Comparison of ENCODE assay signal across 21 cellular contexts in the genomic region with DNA sequence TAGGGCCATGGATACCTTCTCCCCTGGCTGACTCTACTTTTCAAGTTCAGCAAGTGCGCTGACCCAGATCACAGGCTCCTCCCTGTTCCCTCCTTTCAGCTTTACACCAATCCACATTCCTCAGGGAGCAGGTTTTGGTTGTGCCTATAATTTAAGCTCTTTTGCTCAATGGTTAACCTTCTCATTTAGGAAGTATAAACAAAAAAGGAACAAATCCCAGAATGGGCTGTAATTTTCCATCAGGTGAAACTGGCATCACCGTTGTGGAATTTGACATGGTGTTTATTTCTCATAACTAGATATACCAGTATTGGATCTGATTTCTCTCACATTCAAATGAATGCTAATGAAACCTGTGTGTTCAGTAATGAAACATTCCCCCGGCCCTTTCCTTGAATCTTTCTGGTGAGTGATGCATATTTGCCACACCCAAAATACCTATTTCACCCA. TPM values are rescaled to one million over a fixed set of nuclear protein-coding genes. Genes with fewer than 3 reads are reported as not detected.
DNase-seq lines count a peak whose midpoint lies in the region; ATAC-seq and TF ChIP-seq lines count a peak whose summit lies in the region.
"Had no signal": no experiment of that assay in that cellular context is flagged by ENCODE, and none has a peak within 500 bp of the region (broad histone marks: within the 10 kb centered on the region; RNA-seq: fewer than 3 reads in every experiment).

No MANE protein-coding gene starts in this region.

- H3K36me3 Mint-ChIP-seq in Caco-2 (ENCODE audit: insufficient read depth, unreplicated experiment) = no peaks in the 10 kb centered on the region
- no peaks in the 10 kb centered on the region for H3K36me3 Mint-ChIP-seq in mesothelial cell of epicardium
- peaks cover 14% of the 10 kb centered on the region for H3K36me3 Mint-ChIP-seq in activated naive CD4-positive, alpha-beta T cell treated with anti-CD3 and anti-CD28 coated beads, Interleukin-2, amount 10 ng/mL, durations not matched to agents 7 days and 5 days
- H3K36me3 Mint-ChIP-seq in activated CD8-positive, alpha-beta T cell treated with anti-CD3 and anti-CD28 coated beads for 36 hours (ENCODE audit: low read depth) = peaks cover 6% of the 10 kb centered on the region

- peaks cover 11% of the 10 kb centered on the region for H3K4me1 ChIP-seq in Caco-2
- peaks cover 36% of the 10 kb centered on the region for H3K4me1 ChIP-seq in PC-9 (replicated peaks; ENCODE audit: insufficient read depth)
- H3K4me1 ChIP-seq: Peyer's patch had no signal

- CTCF ChIA-PET in Caco-2 (lab: Charles Lee) (no interaction called here), PC-9 (lab: Charles Lee) (no interaction called here)
- CTCF ChIA-PET in activated naive CD4-positive, alpha-beta T cell treated with anti-CD3 and anti-CD28 coated beads, Interleukin-2, amount 10 ng/mL, durations not matched to agents 7 days and 5 days (lab: Charles Lee) = no interaction called here
- CTCF ChIA-PET in activated CD8-positive, alpha-beta T cell treated with anti-CD3 and anti-CD28 coated beads for 36 hours (lab: Charles Lee) = interaction anchor here (1.8 kb wide), 1 partner anchor 10 kb away, joined by 4 read pairs; no protein-coding TSS in a partner anchor

- no peaks in the 10 kb centered on the region for H3K9me3 ChIP-seq in Caco-2
- H3K9me3 ChIP-seq in PC-9 (ENCODE audit: insufficient read depth, low read depth) = no peaks in the 10 kb centered on the region
- H3K9me3 ChIP-seq: ovary, Peyer's patch had no signal

- H3K79me2 ChIP-seq in PC-9 (ENCODE audit: low read depth) = peaks cover 81% of the 10 kb centered on the region

- H3K4me2 ChIP-seq in PC-9 = peak overlapping the region; percentile 52

- H3F3A ChIP-seq in PC-9 (ENCODE audit: insufficient read depth, low read depth) = peaks cover 28% of the 10 kb centered on the region

- no peak for ATAC-seq in stimulated activated naive CD8-positive, alpha-beta T cell treated with anti-CD3 and anti-CD28 coated beads, Interleukin-15, amount 100 ng/mL, for 72 hours
- ATAC-seq in activated CD8-positive, alpha-beta T cell treated with anti-CD3 and anti-CD28 coated beads for 36 hours = no peak
- ATAC-seq: GM12878; stimulated activated naive B cell treated with anti-CD40 and anti-IgM and Interleukin-4, amounts not matched to agents 10 μg/mL and 1 μg/mL and 100 μg/mL, for 72 hours had no signal

- intact Hi-C loops in Caco-2 (cut with micrococcal nuclease; ENCODE audit: unreplicated experiment) = no loop called here
- intact Hi-C loops in PC-9 (cut with micrococcal nuclease; ENCODE audit: unreplicated experiment) = loop anchor here (1.0 kb wide), 1 partner anchor 11 kb away; no protein-coding TSS in a partner anchor
- intact Hi-C loops in activated CD8-positive, alpha-beta T cell treated with anti-CD3 and anti-CD28 coated beads for 36 hours (cut with micrococcal nuclease) = no loop called here

- H3K4me3 Mint-ChIP-seq in Caco-2 (ENCODE audit: unreplicated experiment) (no peak overlapping the region), mesothelial cell of epicardium (no peak overlapping the region)
- no peak overlapping the region for H3K4me3 Mint-ChIP-seq in stimulated activated naive CD8-positive, alpha-beta T cell treated with anti-CD3 and anti-CD28 coated beads, Interleukin-15, amount 100 ng/mL, for 72 hours
- no peak overlapping the region for H3K4me3 Mint-ChIP-seq in activated naive CD4-positive, alpha-beta T cell treated with anti-CD3 and anti-CD28 coated beads, Interleukin-2, amount 10 ng/mL, durations not matched to agents 7 days and 5 days
- H3K4me3 Mint-ChIP-seq in activated CD8-positive, alpha-beta T cell treated with anti-CD3 and anti-CD28 coated beads for 36 hours = no peak overlapping the region
- H3K4me3 Mint-ChIP-seq: stimulated activated naive B cell treated with anti-CD40 and anti-IgM and Interleukin-4, amounts not matched to agents 10 μg/mL and 1 μg/mL and 100 μg/mL, for 72 hours had no signal

- H3K9me2 ChIP-seq in PC-9 (ENCODE audit: insufficient read depth) = peaks cover 4% of the 10 kb centered on the region; the same call in 1 of the 2 replicates

- peak overlapping the region; percentile 88 for H3K27ac ChIP-seq in PC-9
- H3K27ac ChIP-seq in epithelial cell of prostate = peak overlapping the region; percentile 94
- H3K27ac ChIP-seq: ovary, Peyer's patch had no signal

- H3K36me3 ChIP-seq in Caco-2 (ENCODE audit: control insufficient read depth, insufficient read depth, low read length) (no peaks in the 10 kb centered on the region), PC-9 (ENCODE audit: low read depth) (no peaks in the 10 kb centered on the region)
- H3K36me3 ChIP-seq: ovary, Peyer's patch had no signal

- no peak overlapping the region for H2AFZ ChIP-seq in PC-9

- no TSS peak for BruUV-seq in Caco-2 (replicated peaks; lab: Mats Ljungman, UMichigan)
- no TSS peak for BruUV-seq in PC-9 (replicated peaks; lab: Mats Ljungman, UMichigan)

- H3K27me3 ChIP-seq in Caco-2 (replicated peaks; ENCODE audit: control insufficient read depth, insufficient read depth, low read length) = no peaks in the 10 kb centered on the region
- no peaks in the 10 kb centered on the region for H3K27me3 ChIP-seq in PC-9 (ENCODE audit: insufficient read depth, low read depth)
- H3K27me3 ChIP-seq: ovary, Peyer's patch had no signal

- POLR2A ChIA-PET in Caco-2 (lab: Charles Lee) = no interaction called here
- POLR2A ChIA-PET in PC-9 (lab: Charles Lee; ENCODE audit: unreplicated experiment) = interaction anchor here (0.5 to 0.9 kb wide), 3 partner anchors 18 to 245 kb away, joined by 3 to 5 read pairs (median 3); no protein-coding TSS in a partner anchor
- POLR2A ChIA-PET in activated CD8-positive, alpha-beta T cell treated with anti-CD3 and anti-CD28 coated beads for 36 hours (lab: Charles Lee) = no interaction called here

- H3K27ac Mint-ChIP-seq in Caco-2 (ENCODE audit: unreplicated experiment) (peak overlapping the region; percentile 22), mesothelial cell of epicardium (peak overlapping the region; percentile 82)
- H3K27ac Mint-ChIP-seq in stimulated activated naive CD8-positive, alpha-beta T cell treated with anti-CD3 and anti-CD28 coated beads, Interleukin-15, amount 100 ng/mL, for 72 hours = no peak overlapping the region
- no peak overlapping the region for H3K27ac Mint-ChIP-seq in activated naive CD4-positive, alpha-beta T cell treated with anti-CD3 and anti-CD28 coated beads, Interleukin-2, amount 10 ng/mL, durations not matched to agents 7 days and 5 days
- no peak overlapping the region for H3K27ac Mint-ChIP-seq in activated CD8-positive, alpha-beta T cell treated with anti-CD3 and anti-CD28 coated beads for 36 hours
- H3K27ac Mint-ChIP-seq: stimulated activated naive B cell treated with anti-CD40 and anti-IgM and Interleukin-4, amounts not matched to agents 10 μg/mL and 1 μg/mL and 100 μg/mL, for 72 hours had no signal

- H3K9me3 Mint-ChIP-seq in Caco-2 (ENCODE audit: unreplicated experiment) (no peaks in the 10 kb centered on the region), mesothelial cell of epicardium (no peaks in the 10 kb centered on the region)
- no peaks in the 10 kb centered on the region for H3K9me3 Mint-ChIP-seq in stimulated activated naive CD8-positive, alpha-beta T cell treated with anti-CD3 and anti-CD28 coated beads, Interleukin-15, amount 100 ng/mL, for 72 hours
- no peaks in the 10 kb centered on the region for H3K9me3 Mint-ChIP-seq in activated naive CD4-positive, alpha-beta T cell treated with anti-CD3 and anti-CD28 coated beads, Interleukin-2, amount 10 ng/mL, durations not matched to agents 7 days and 5 days
- H3K9me3 Mint-ChIP-seq in activated CD8-positive, alpha-beta T cell treated with anti-CD3 and anti-CD28 coated beads for 36 hours = no peaks in the 10 kb centered on the region
- H3K9me3 Mint-ChIP-seq: stimulated activated naive B cell treated with anti-CD40 and anti-IgM and Interleukin-4, amounts not matched to agents 10 μg/mL and 1 μg/mL and 100 μg/mL, for 72 hours had no signal

- H3K4me1 Mint-ChIP-seq in Caco-2 (ENCODE audit: low read depth, unreplicated experiment) (peaks cover 19% of the 10 kb centered on the region), mesothelial cell of epicardium (peaks cover 35% of the 10 kb centered on the region)
- H3K4me1 Mint-ChIP-seq in stimulated activated naive CD8-positive, alpha-beta T cell treated with anti-CD3 and anti-CD28 coated beads, Interleukin-15, amount 100 ng/mL, for 72 hours = peaks cover 38% of the 10 kb centered on the region
- peaks cover 14% of the 10 kb centered on the region for H3K4me1 Mint-ChIP-seq in activated naive CD4-positive, alpha-beta T cell treated with anti-CD3 and anti-CD28 coated beads, Interleukin-2, amount 10 ng/mL, durations not matched to agents 7 days and 5 days
- peaks cover 46% of the 10 kb centered on the region for H3K4me1 Mint-ChIP-seq in activated CD8-positive, alpha-beta T cell treated with anti-CD3 and anti-CD28 coated beads for 36 hours (ENCODE audit: low read depth)

- TF ChIP-seq CTCF in Caco-2 (IDR thresholded peaks at IDR 0.05; ENCODE audit: insufficient read depth in 1 of 2, low read depth in 1 of 2, low read length in 1 of 2, severe bottlenecking in 1 of 2, unreplicated experiment in 1 of 2) (no peak), PC-9 (conservative IDR thresholded peaks at IDR 0.05) (no peak), mesothelial cell of epicardium (IDR thresholded peaks at IDR 0.05; ENCODE audit: unreplicated experiment) (no peak)
- TF ChIP-seq CTCF in activated CD8-positive, alpha-beta T cell treated with anti-CD3 and anti-CD28 coated beads for 36 hours (IDR thresholded peaks at IDR 0.05) = no peak

- DNase-seq in Caco-2 = no peak
- peak; percentile 38 to 97 for DNase-seq in PC-9
- DNase-seq in epithelial cell of prostate (ENCODE audit: low read depth, low spot score) = peak; percentile 66
- DNase-seq in mesothelial cell of epicardium (ENCODE audit: low spot score in 2 of 2, unreplicated experiment in 2 of 2) = no peak
- DNase-seq in stimulated activated naive CD8-positive, alpha-beta T cell treated with anti-CD3 and anti-CD28 coated beads, Interleukin-15, amount 100 ng/mL, for 72 hours = no peak
- DNase-seq in activated naive CD4-positive, alpha-beta T cell treated with anti-CD3 and anti-CD28 coated beads, Interleukin-2, amount 10 ng/mL, durations not matched to agents 7 days and 5 days = no peak
- DNase-seq in GF-D8 (lab: John Stamatoyannopoulos, UW) = no peak
- DNase-seq in activated CD8-positive, alpha-beta T cell treated with anti-CD3 and anti-CD28 coated beads for 36 hours = no peak
- DNase-seq: ACHN; activated gamma-delta T cell treated with Interleukin-2 at 50 U/mL for 16 hours; anterior cingulate cortex; erythroblast; kidney glomerular epithelial cell; NCI-H1092 treated with DMSO at 0.1 percent for 48 hours; NCI-H2107; NCI-H774; ovary; Peyer's patch; stimulated activated naive B cell treated with anti-CD40 and anti-IgM and Interleukin-4, amounts not matched to agents 10 μg/mL and 1 μg/mL and 100 μg/mL, for 72 hours had no signal

- no peaks in the 10 kb centered on the region for H4K20me1 ChIP-seq in PC-9 (ENCODE audit: insufficient read depth)

- H3K27me3 Mint-ChIP-seq in Caco-2 (ENCODE audit: insufficient read depth, unreplicated experiment) (no peaks in the 10 kb centered on the region), mesothelial cell of epicardium (ENCODE audit: low read depth) (no peaks in the 10 kb centered on the region)
- H3K27me3 Mint-ChIP-seq in stimulated activated naive CD8-positive, alpha-beta T cell treated with anti-CD3 and anti-CD28 coated beads, Interleukin-15, amount 100 ng/mL, for 72 hours = no peaks in the 10 kb centered on the region
- H3K27me3 Mint-ChIP-seq in activated naive CD4-positive, alpha-beta T cell treated with anti-CD3 and anti-CD28 coated beads, Interleukin-2, amount 10 ng/mL, durations not matched to agents 7 days and 5 days = no peaks in the 10 kb centered on the region
- no peaks in the 10 kb centered on the region for H3K27me3 Mint-ChIP-seq in activated CD8-positive, alpha-beta T cell treated with anti-CD3 and anti-CD28 coated beads for 36 hours
- H3K27me3 Mint-ChIP-seq: stimulated activated naive B cell treated with anti-CD40 and anti-IgM and Interleukin-4, amounts not matched to agents 10 μg/mL and 1 μg/mL and 100 μg/mL, for 72 hours had no signal

- H3K4me3 ChIP-seq in Caco-2 (ENCODE audit: low read depth, low read length) = no peak overlapping the region
- no peak overlapping the region for H3K4me3 ChIP-seq in PC-9
- H3K4me3 ChIP-seq: GM12878, K562, ovary, Peyer's patch had no signal

RNA-seq across cellular contexts. Expression of a gene that starts 13.6 kb away (rescaled TPM):
- total RNA-seq in Caco-2 (2022) = 36.8 and 38.9 TPM in 2 replicates
- 33.5 and 37.6 TPM in 2 replicates for total RNA-seq in PC-9 (2021)
- total RNA-seq in mesothelial cell of epicardium = 24.9 to 26.6 TPM (median 25.7 TPM) in 3 replicates
- total RNA-seq in activated CD8-positive, alpha-beta T cell treated with anti-CD3 and anti-CD28 coated beads for 36 hours = 10 to 100 TPM; 24.0 to 25.9 TPM

Comparison
In these comparisons a context has a peak if more than half of its experiments do, and no peak if none do; other contexts are left out.
1. DNase-seq: peak in PC-9 (2 of 2) and epithelial cell of prostate (single experiment); none in Caco-2 (0 of 2), mesothelial cell of epicardium (0 of 2), stimulated activated naive CD8-positive, alpha-beta T cell treated with anti-CD3 and anti-CD28 coated beads, Interleukin-15, amount 100 ng/mL, for 72 hours (0 of 2), activated naive CD4-positive, alpha-beta T cell treated with anti-CD3 and anti-CD28 coated beads, Interleukin-2, amount 10 ng/mL, durations not matched to agents 7 days and 5 days (single experiment), GF-D8 (single experiment) and activated CD8-positive, alpha-beta T cell treated with anti-CD3 and anti-CD28 coated beads for 36 hours (single experiment).
2. H3K27ac Mint-ChIP-seq: peak in Caco-2 (single experiment) and mesothelial cell of epicardium (single experiment); none in stimulated activated naive CD8-positive, alpha-beta T cell treated with anti-CD3 and anti-CD28 coated beads, Interleukin-15, amount 100 ng/mL, for 72 hours (0 of 2), activated naive CD4-positive, alpha-beta T cell treated with anti-CD3 and anti-CD28 coated beads, Interleukin-2, amount 10 ng/mL, durations not matched to agents 7 days and 5 days (single experiment) and activated CD8-positive, alpha-beta T cell treated with anti-CD3 and anti-CD28 coated beads for 36 hours (single experiment).